In the genomic region with DNA sequence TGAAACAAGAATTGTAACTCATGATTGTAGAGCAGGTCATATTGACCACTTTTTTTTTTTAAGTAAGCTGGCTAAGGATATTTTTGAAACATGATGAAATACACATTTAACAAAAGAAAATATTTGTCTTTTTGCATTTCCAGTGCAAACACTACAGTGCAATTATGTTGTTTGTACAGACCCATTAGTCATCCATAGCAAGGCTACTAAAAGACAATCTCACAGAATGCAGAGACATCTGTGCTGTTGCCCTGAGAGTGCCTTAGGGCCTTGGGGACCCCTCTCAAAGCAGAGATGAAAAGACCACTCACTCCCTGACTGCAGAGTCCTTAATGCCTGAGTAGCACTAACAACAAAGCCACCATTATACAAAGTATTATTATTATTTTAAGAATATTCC, we compare ENCODE assay signal across 14 cellular contexts.
DNase-seq lines count a peak whose midpoint lies in the region; ATAC-seq and TF ChIP-seq lines count a peak whose summit lies in the region.
"Had no signal": no experiment of that assay in that cellular context is flagged by ENCODE, and none has a peak within 500 bp of the region (broad histone marks: within the 10 kb centered on the region; RNA-seq: fewer than 3 reads in every experiment).

No MANE protein-coding gene starts in this region.

- H3K4me3 ChIP-seq in body of pancreas: no peak overlapping the region
- H3K4me3 ChIP-seq: testis had no signal

- H3K9me3 Mint-ChIP-seq in activated T-cell treated with anti-CD3 and anti-CD28 coated beads, Interleukin-2, amount 50 U/mL, for 24 hours: no peaks in the 10 kb centered on the region
- H3K9me3 Mint-ChIP-seq: activated T-helper 17 cell treated with anti-CD3 and anti-CD28 coated beads, Interleukin-2, amount 50 U/mL, for 72 hours had no signal

- H3K4me1 ChIP-seq in body of pancreas: peaks cover 44% of the 10 kb centered on the region
- H3K4me1 ChIP-seq: testis had no signal

- H3K9me3 ChIP-seq in body of pancreas: no peaks in the 10 kb centered on the region
- H3K9me3 ChIP-seq: testis had no signal

- ATAC-seq in body of pancreas: peak; percentile 83
- ATAC-seq in HG02852 (IDR thresholded peaks at IDR 0.05; ENCODE audit: unreplicated experiment): no peak
- ATAC-seq in HG02981 (IDR thresholded peaks at IDR 0.05; ENCODE audit: unreplicated experiment): no peak
- ATAC-seq: activated T-helper 17 cell treated with anti-CD3 and anti-CD28 coated beads, Interleukin-2, amount 50 U/mL, for 72 hours; T-helper 17 cell had no signal

- no peaks in the 10 kb centered on the region for H3K36me3 Mint-ChIP-seq in activated T-cell treated with anti-CD3 and anti-CD28 coated beads, Interleukin-2, amount 50 U/mL, for 24 hours (ENCODE audit: low read depth)

- H3K4me3 Mint-ChIP-seq in activated T-cell treated with anti-CD3 and anti-CD28 coated beads, Interleukin-2, amount 50 U/mL, for 24 hours: no peak overlapping the region
- H3K4me3 Mint-ChIP-seq: activated T-helper 17 cell treated with anti-CD3 and anti-CD28 coated beads, Interleukin-2, amount 50 U/mL, for 72 hours; T-helper 17 cell had no signal

- DNase-seq in NCI-H82 (lab: John Stamatoyannopoulos, UW) (peak; percentile 47), NCI-H82 treated with DMSO at 0.1 percent for 48 hours (lab: John Stamatoyannopoulos, UW; ENCODE audit: unreplicated experiment) (no peak), NCI-H2171 treated with DMSO at 0.1 percent for 48 hours (lab: John Stamatoyannopoulos, UW) (peak; percentile 71), body of pancreas (no peak), stromal cell of bone marrow (ENCODE audit: low read depth) (peak; percentile 15)
- no peak for DNase-seq in activated T-cell treated with anti-CD3 and anti-CD28 coated beads, Interleukin-2, amount 50 U/mL, for 24 hours
- DNase-seq: ACHN; activated CD4-positive, alpha-beta T cell treated with anti-CD3 and anti-CD28 coated beads, Interleukin-2, amount 50 U/mL, for 1 hour; posterior cingulate gyrus; T-helper 17 cell; testis had no signal

- TF ChIP-seq CTCF in body of pancreas (IDR thresholded peaks at IDR 0.05): no peak

- H3K4me1 Mint-ChIP-seq in activated T-cell treated with anti-CD3 and anti-CD28 coated beads, Interleukin-2, amount 50 U/mL, for 24 hours (ENCODE audit: low read depth): no peaks in the 10 kb centered on the region
- H3K4me1 Mint-ChIP-seq: activated T-helper 17 cell treated with anti-CD3 and anti-CD28 coated beads, Interleukin-2, amount 50 U/mL, for 72 hours; T-helper 17 cell had no signal

- intact Hi-C loops in body of pancreas (cut with DNase I): no loop called here

- TF ChIP-seq POLR2A in body of pancreas (IDR thresholded peaks at IDR 0.05): no peak

- no peaks in the 10 kb centered on the region for H3K27me3 ChIP-seq in body of pancreas
- H3K27me3 ChIP-seq: testis had no signal

- no peaks in the 10 kb centered on the region for H3K36me3 ChIP-seq in body of pancreas (replicated peaks in 1 of 2; ENCODE audit: insufficient read depth in 1 of 2, low read depth in 2 of 2)

- peak overlapping the region in 3 of 4 donors; percentile 4 to 62 (median 36) for H3K27ac ChIP-seq in body of pancreas
- H3K27ac ChIP-seq: testis had no signal

- H3K27ac Mint-ChIP-seq in activated T-cell treated with anti-CD3 and anti-CD28 coated beads, Interleukin-2, amount 50 U/mL, for 24 hours: no peak overlapping the region
- H3K27ac Mint-ChIP-seq: activated T-helper 17 cell treated with anti-CD3 and anti-CD28 coated beads, Interleukin-2, amount 50 U/mL, for 72 hours; T-helper 17 cell had no signal

- peaks cover 6% of the 10 kb centered on the region for H3K27me3 Mint-ChIP-seq in activated T-cell treated with anti-CD3 and anti-CD28 coated beads, Interleukin-2, amount 50 U/mL, for 24 hours

Comparison
In these comparisons a context has a peak if more than half of its experiments do, and no peak if none do; other contexts are left out.
1. DNase-seq: peak in NCI-H82 (single experiment), NCI-H2171 treated with DMSO at 0.1 percent for 48 hours (single experiment) and stromal cell of bone marrow (single experiment); none in NCI-H82 treated with DMSO at 0.1 percent for 48 hours (single experiment), body of pancreas (0 of 4) and activated T-cell treated with anti-CD3 and anti-CD28 coated beads, Interleukin-2, amount 50 U/mL, for 24 hours (single experiment).